Comparison of ENCODE assay signal across 15 cellular contexts in the genomic region with DNA sequence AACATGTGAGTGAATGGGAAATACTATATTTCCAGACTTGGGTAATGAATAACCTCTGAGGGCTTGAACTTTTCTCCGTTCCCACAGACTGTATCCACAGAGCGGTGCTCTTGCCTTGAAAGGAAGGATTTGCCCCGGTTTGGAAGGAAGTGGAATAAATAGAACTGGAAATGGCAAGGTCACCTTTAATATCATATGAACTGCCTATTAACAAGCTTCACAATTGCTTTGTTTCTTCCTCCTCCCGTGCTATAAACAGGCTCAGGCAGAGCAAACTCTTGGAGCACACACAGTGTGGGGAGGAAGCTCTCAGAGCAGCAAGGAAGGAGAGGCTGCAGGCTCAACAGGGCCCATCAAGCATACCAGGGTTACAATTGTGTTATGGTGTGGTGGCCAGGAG. TPM values are rescaled to one million over a fixed set of nuclear protein-coding genes. Genes with fewer than 3 reads are reported as not detected.
A peak's percentile ranks its signal among the peaks of the same experiment; 100 is the strongest.
DNase-seq lines count a peak whose midpoint lies in the region; ATAC-seq and TF ChIP-seq lines count a peak whose summit lies in the region.
"Had no signal": no experiment of that assay in that cellular context is flagged by ENCODE, and none has a peak within 500 bp of the region (broad histone marks: within the 10 kb centered on the region; RNA-seq: fewer than 3 reads in every experiment).

No MANE protein-coding gene starts in this region.

- H3K36me3 ChIP-seq in RWPE2 (ENCODE audit: low read depth) (no peaks in the 10 kb centered on the region), left ventricle myocardium inferior (no peaks in the 10 kb centered on the region), neuron (ENCODE audit: insufficient read depth, low read length) (no peaks in the 10 kb centered on the region), gastroesophageal sphincter (no peaks in the 10 kb centered on the region)
- H3K36me3 ChIP-seq: upper lobe of left lung had no signal

- H3K27me3 ChIP-seq in RWPE2 (ENCODE audit: insufficient read depth, poor library complexity, severe bottlenecking) (no peaks in the 10 kb centered on the region), left ventricle myocardium inferior (ENCODE audit: low read depth) (no peaks in the 10 kb centered on the region), neuron (ENCODE audit: insufficient read depth, low read length) (no peaks in the 10 kb centered on the region), gastroesophageal sphincter (no peaks in the 10 kb centered on the region)
- H3K27me3 ChIP-seq: upper lobe of left lung had no signal

- TF ChIP-seq CTCF in RWPE2 (IDR thresholded peaks at IDR 0.05; ENCODE audit: poor library complexity, severe bottlenecking) (no peak), left ventricle myocardium inferior (IDR thresholded peaks at IDR 0.05; ENCODE audit: borderline replicate concordance) (peak; percentile 16), gastroesophageal sphincter (IDR thresholded peaks at IDR 0.05) (no peak)

- no peak for TF ChIP-seq EP300 in gastroesophageal sphincter (IDR thresholded peaks at IDR 0.05)

- no peaks in the 10 kb centered on the region for H3K9me3 ChIP-seq in RWPE2 (ENCODE audit: severe bottlenecking)
- no peaks in the 10 kb centered on the region for H3K9me3 ChIP-seq in left ventricle myocardium inferior (replicated peaks)
- no peaks in the 10 kb centered on the region for H3K9me3 ChIP-seq in neuron (ENCODE audit: low read length)
- no peaks in the 10 kb centered on the region for H3K9me3 ChIP-seq in gastroesophageal sphincter
- H3K9me3 ChIP-seq: upper lobe of left lung had no signal

- no peak for TF ChIP-seq POLR2A in gastroesophageal sphincter (IDR thresholded peaks at IDR 0.05)

- no peak overlapping the region for H3K4me3 ChIP-seq in RWPE2 (ENCODE audit: severe bottlenecking)
- H3K4me3 ChIP-seq in left ventricle myocardium inferior: no peak overlapping the region
- no peak overlapping the region for H3K4me3 ChIP-seq in neuron (ENCODE audit: low read length)
- no peak overlapping the region for H3K4me3 ChIP-seq in gastroesophageal sphincter
- H3K4me3 ChIP-seq: upper lobe of left lung had no signal

- H3K27ac ChIP-seq in RWPE2 (ENCODE audit: poor library complexity, severe bottlenecking): no peak overlapping the region
- H3K27ac ChIP-seq in left ventricle myocardium inferior (replicated peaks): peak overlapping the region; percentile 70
- H3K27ac ChIP-seq in gastroesophageal sphincter: peak overlapping the region in 2 of 4 donors; percentile 37 to 53

- H2AFZ ChIP-seq in neuron (ENCODE audit: low read depth, low read length): peak overlapping the region; percentile 13

- peaks cover 4% of the 10 kb centered on the region for H3K4me1 Mint-ChIP-seq in activated T-helper 17 cell treated with anti-CD3 and anti-CD28 coated beads, Interleukin-2, amount 50 U/mL, for 72 hours

- H3K36me3 Mint-ChIP-seq in activated T-helper 17 cell treated with anti-CD3 and anti-CD28 coated beads, Interleukin-2, amount 50 U/mL, for 72 hours (ENCODE audit: low read depth): no peaks in the 10 kb centered on the region

- intact Hi-C loops in left ventricle myocardium inferior (cut with micrococcal nuclease): no loop called here

- H3K4me1 ChIP-seq in RWPE2 (ENCODE audit: insufficient read depth, poor library complexity, severe bottlenecking) (no peaks in the 10 kb centered on the region), left ventricle myocardium inferior (peaks cover 35% of the 10 kb centered on the region), neuron (ENCODE audit: insufficient read depth, low read length) (peaks cover 22% of the 10 kb centered on the region), gastroesophageal sphincter (peaks cover 0 to 33% (median 0%) of the 10 kb centered on the region in 3 donors)

- H3K27me3 Mint-ChIP-seq in activated T-helper 17 cell treated with anti-CD3 and anti-CD28 coated beads, Interleukin-2, amount 50 U/mL, for 72 hours: no peaks in the 10 kb centered on the region

- WGBS in gastroesophageal sphincter (ENCODE audit: low coverage in 1 of 2), 2 donors: 35 to 50% methylated on average over 3 to 4 of the region's 4 CpGs

- no peak overlapping the region for H3K27ac Mint-ChIP-seq in activated T-helper 17 cell treated with anti-CD3 and anti-CD28 coated beads, Interleukin-2, amount 50 U/mL, for 72 hours

- H3K4me3 Mint-ChIP-seq in activated T-helper 17 cell treated with anti-CD3 and anti-CD28 coated beads, Interleukin-2, amount 50 U/mL, for 72 hours: no peak overlapping the region
- H3K4me3 Mint-ChIP-seq: neural crest cell had no signal

- DNase-seq in Ammon's horn (ENCODE audit: low spot score): peak; percentile 20
- no peak for DNase-seq in RWPE2 (ENCODE audit: low spot score)
- DNase-seq in left ventricle myocardium inferior: no peak
- no peak for DNase-seq in HuH-7.5 (ENCODE audit: low spot score)
- DNase-seq in NCI-H748 treated with DMSO at 0.1 percent for 48 hours (lab: John Stamatoyannopoulos, UW): no peak
- DNase-seq: activated CD4-positive, alpha-beta T cell treated with anti-CD3 and anti-CD28 coated beads for 1 hour; activated T-cell treated with anti-CD3 and anti-CD28 coated beads, Interleukin-2, amount 50 U/mL, for 1 hour; DMS79; foreskin melanocyte; left cardiac atrium; upper lobe of left lung had no signal

- ATAC-seq in RWPE2 (ENCODE audit: low read depth) (peak; percentile 33; the same call in 1 of the 3 replicates), gastroesophageal sphincter (no peak)
- ATAC-seq in activated T-helper 17 cell treated with anti-CD3 and anti-CD28 coated beads, Interleukin-2, amount 50 U/mL, for 72 hours (replicated peaks): no peak

- H3K9me3 Mint-ChIP-seq in activated T-helper 17 cell treated with anti-CD3 and anti-CD28 coated beads, Interleukin-2, amount 50 U/mL, for 72 hours: no peaks in the 10 kb centered on the region
- H3K9me3 Mint-ChIP-seq: neural crest cell had no signal

RNA-seq across cellular contexts. Expression of a gene that starts 28.5 kb away (rescaled TPM):
- 56.3 TPM for total RNA-seq in left ventricle myocardium inferior
- 100 to 1,000 TPM; 170 to 262 TPM for total RNA-seq in activated T-helper 17 cell treated with anti-CD3 and anti-CD28 coated beads, Interleukin-2, amount 50 U/mL, for 72 hours
- 100 to 1,000 TPM; 115 to 176 (median 156) TPM for total RNA-seq in gastroesophageal sphincter
